Comparison of ENCODE assay signal across 1 cellular context in the genomic region with DNA sequence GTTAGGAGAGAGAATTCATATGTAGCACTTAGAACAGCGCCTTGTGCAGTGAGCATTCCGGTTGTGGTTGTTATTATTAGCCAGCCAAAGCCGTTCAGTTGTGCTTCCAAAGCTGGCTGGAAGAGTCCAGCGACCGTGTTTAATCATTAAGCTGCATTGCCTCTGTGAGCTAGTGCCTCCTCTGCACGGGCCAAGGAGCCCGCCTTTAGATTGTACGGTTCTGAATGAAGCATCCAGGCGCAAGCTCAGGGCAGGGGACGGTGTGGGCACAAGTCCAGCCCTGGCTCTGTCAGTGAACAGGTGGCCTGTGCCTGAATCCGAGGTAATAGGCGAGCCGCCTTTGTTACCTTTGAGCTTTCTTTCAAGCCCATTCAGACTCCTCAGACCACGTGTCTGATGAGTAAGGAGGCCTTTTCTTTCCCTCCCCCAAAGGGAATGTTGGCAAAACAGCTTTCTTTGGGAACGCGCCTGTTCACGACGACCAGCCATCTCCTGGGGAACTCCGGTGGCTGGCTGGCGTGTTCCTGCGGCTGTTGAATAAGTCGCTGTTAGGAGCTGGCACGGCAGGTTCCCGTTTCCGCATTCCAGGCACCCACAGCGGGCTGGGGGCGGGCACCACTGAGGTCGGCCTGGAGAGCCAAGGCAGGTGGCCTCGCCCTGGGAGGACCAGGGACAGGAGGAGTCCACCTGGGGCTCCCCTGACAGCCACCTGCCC.
TF ChIP-seq lines count a peak whose summit lies in the region.

No MANE protein-coding gene starts in this region.

TF ChIP-seq in GM23338, 12 proteins besides CTCF, POLR2A, EP300 and RAD21 (continued from another document):
- TF ChIP-seq CREB1 (CRISPR knock-in tag; IDR thresholded peaks at IDR 0.05; ENCODE audit: low read depth): 0 out of 2 replicates have a peak, but pooled peaks have one; percentile 50
- TF ChIP-seq, protein P1, sequence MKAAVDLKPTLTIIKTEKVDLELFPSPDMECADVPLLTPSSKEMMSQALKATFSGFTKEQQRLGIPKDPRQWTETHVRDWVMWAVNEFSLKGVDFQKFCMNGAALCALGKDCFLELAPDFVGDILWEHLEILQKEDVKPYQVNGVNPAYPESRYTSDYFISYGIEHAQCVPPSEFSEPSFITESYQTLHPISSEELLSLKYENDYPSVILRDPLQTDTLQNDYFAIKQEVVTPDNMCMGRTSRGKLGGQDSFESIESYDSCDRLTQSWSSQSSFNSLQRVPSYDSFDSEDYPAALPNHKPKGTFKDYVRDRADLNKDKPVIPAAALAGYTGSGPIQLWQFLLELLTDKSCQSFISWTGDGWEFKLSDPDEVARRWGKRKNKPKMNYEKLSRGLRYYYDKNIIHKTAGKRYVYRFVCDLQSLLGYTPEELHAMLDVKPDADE (IDR thresholded peaks at IDR 0.05): peak; percentile 47; the same call in 1 of the 2 replicates
- TF ChIP-seq EZH2phosphoT487 (IDR thresholded peaks at IDR 0.05; ENCODE audit: unreplicated experiment): no peak
- no peak for TF ChIP-seq JUNB (IDR thresholded peaks at IDR 0.05; ENCODE audit: unreplicated experiment)
- TF ChIP-seq, protein P2, sequence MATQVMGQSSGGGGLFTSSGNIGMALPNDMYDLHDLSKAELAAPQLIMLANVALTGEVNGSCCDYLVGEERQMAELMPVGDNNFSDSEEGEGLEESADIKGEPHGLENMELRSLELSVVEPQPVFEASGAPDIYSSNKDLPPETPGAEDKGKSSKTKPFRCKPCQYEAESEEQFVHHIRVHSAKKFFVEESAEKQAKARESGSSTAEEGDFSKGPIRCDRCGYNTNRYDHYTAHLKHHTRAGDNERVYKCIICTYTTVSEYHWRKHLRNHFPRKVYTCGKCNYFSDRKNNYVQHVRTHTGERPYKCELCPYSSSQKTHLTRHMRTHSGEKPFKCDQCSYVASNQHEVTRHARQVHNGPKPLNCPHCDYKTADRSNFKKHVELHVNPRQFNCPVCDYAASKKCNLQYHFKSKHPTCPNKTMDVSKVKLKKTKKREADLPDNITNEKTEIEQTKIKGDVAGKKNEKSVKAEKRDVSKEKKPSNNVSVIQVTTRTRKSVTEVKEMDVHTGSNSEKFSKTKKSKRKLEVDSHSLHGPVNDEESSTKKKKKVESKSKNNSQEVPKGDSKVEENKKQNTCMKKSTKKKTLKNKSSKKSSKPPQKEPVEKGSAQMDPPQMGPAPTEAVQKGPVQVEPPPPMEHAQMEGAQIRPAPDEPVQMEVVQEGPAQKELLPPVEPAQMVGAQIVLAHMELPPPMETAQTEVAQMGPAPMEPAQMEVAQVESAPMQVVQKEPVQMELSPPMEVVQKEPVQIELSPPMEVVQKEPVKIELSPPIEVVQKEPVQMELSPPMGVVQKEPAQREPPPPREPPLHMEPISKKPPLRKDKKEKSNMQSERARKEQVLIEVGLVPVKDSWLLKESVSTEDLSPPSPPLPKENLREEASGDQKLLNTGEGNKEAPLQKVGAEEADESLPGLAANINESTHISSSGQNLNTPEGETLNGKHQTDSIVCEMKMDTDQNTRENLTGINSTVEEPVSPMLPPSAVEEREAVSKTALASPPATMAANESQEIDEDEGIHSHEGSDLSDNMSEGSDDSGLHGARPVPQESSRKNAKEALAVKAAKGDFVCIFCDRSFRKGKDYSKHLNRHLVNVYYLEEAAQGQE (IDR thresholded peaks at IDR 0.05; ENCODE audit: unreplicated experiment): no peak
